ENCODE assay signal across 1 cellular context in the genomic region with DNA sequence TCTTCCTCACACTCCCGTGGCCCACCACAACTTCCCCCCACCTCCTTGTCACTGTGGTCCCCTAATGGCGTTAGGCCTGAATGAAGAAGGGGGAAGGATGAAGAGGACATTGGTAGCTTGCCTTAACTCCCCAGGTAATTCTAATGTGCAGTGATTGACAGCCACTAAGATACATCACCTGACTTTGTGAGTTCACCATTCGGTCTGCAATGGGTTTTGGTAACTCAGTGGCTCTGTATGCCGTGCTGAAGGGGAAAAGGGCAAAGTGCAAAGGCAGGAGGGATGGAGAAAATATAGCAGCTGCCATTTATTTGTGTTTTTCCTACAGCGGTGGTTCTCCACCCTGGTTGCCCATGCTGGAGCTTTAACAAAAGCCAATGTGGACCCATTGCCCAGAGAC.
TF ChIP-seq lines count a peak whose summit lies in the region.

No MANE protein-coding gene starts in this region.

TF ChIP-seq in H1, 55 proteins besides CTCF, POLR2A, EP300 and RAD21:
- TF ChIP-seq, protein P1, sequence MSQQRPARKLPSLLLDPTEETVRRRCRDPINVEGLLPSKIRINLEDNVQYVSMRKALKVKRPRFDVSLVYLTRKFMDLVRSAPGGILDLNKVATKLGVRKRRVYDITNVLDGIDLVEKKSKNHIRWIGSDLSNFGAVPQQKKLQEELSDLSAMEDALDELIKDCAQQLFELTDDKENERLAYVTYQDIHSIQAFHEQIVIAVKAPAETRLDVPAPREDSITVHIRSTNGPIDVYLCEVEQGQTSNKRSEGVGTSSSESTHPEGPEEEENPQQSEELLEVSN (IDR thresholded peaks at IDR 0.05) = no peak
- no peak for TF ChIP-seq CBX5 (IDR thresholded peaks at IDR 0.05; ENCODE audit: low read depth, low read length)
- no peak for TF ChIP-seq RNF2 (IDR thresholded peaks at IDR 0.05; ENCODE audit: borderline replicate concordance, low read depth, low read length, missing control alignments, poor library complexity, severe bottlenecking)
- no peak for TF ChIP-seq HDAC2 (IDR thresholded peaks at IDR 0.05; ENCODE audit: borderline replicate concordance in 1 of 2, low read depth in 2 of 2, low read length in 2 of 2)
- TF ChIP-seq, protein P2, sequence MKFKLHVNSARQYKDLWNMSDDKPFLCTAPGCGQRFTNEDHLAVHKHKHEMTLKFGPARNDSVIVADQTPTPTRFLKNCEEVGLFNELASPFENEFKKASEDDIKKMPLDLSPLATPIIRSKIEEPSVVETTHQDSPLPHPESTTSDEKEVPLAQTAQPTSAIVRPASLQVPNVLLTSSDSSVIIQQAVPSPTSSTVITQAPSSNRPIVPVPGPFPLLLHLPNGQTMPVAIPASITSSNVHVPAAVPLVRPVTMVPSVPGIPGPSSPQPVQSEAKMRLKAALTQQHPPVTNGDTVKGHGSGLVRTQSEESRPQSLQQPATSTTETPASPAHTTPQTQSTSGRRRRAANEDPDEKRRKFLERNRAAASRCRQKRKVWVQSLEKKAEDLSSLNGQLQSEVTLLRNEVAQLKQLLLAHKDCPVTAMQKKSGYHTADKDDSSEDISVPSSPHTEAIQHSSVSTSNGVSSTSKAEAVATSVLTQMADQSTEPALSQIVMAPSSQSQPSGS (IDR thresholded peaks at IDR 0.05; ENCODE audit: low read length) = no peak
- no peak for TF ChIP-seq RBBP5 (IDR thresholded peaks at IDR 0.05; ENCODE audit: borderline replicate concordance, low read depth, low read length)
- TF ChIP-seq EZH2 (IDR thresholded peaks at IDR 0.05; ENCODE audit: low read depth, low read length, severe bottlenecking) = no peak
- TF ChIP-seq BACH1 (IDR thresholded peaks at IDR 0.05; ENCODE audit: low read length) = no peak
- no peak for TF ChIP-seq CHD1 (IDR thresholded peaks at IDR 0.05; ENCODE audit: low read depth, low read length)
- TF ChIP-seq TAF1 (IDR thresholded peaks at IDR 0.05; ENCODE audit: low read depth, low read length) = no peak
- TF ChIP-seq, protein P3, sequence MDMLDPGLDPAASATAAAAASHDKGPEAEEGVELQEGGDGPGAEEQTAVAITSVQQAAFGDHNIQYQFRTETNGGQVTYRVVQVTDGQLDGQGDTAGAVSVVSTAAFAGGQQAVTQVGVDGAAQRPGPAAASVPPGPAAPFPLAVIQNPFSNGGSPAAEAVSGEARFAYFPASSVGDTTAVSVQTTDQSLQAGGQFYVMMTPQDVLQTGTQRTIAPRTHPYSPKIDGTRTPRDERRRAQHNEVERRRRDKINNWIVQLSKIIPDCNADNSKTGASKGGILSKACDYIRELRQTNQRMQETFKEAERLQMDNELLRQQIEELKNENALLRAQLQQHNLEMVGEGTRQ (IDR thresholded peaks at IDR 0.05; ENCODE audit: low read length) = no peak
- TF ChIP-seq SRF (IDR thresholded peaks at IDR 0.05; ENCODE audit: low read depth, low read length) = no peak
- no peak for TF ChIP-seq CBX8 (IDR thresholded peaks at IDR 0.05; ENCODE audit: borderline replicate concordance, low read depth, low read length)
- TF ChIP-seq BRCA1 (IDR thresholded peaks at IDR 0.05; ENCODE audit: low read depth, low read length) = no peak
- no peak for TF ChIP-seq CREB1 (IDR thresholded peaks at IDR 0.05)
- TF ChIP-seq POU5F1 (IDR thresholded peaks at IDR 0.05; ENCODE audit: low read depth, low read length) = no peak
- no peak for TF ChIP-seq JUND (IDR thresholded peaks at IDR 0.05; ENCODE audit: low read length)
